Comparison of ENCODE assay signal across 8 cellular contexts in genomic region chr3:56303508-56303907, GRCh38.
A peak's percentile ranks its signal among the peaks of the same experiment; 100 is the strongest.
DNase-seq lines count a peak whose midpoint lies in the region; ATAC-seq and TF ChIP-seq lines count a peak whose summit lies in the region.

No MANE protein-coding gene starts in this region.

- peaks cover 2% of the 10 kb centered on the region; the same call in 1 of the 2 replicates for H3K36me3 Mint-ChIP-seq in WTC11

- no peak overlapping the region for H3K4me2 ChIP-seq in IMR-90 (ENCODE audit: low read depth, low read length)

- H3K18ac ChIP-seq in IMR-90 (ENCODE audit: low read depth, low read length): no peak overlapping the region

- H3K56ac ChIP-seq in IMR-90 (ENCODE audit: extremely low read depth, insufficient read depth, low read length): no peak overlapping the region

- no peak overlapping the region for H3K4me3 ChIP-seq in GM06990 (replicated peaks; ENCODE audit: low read depth, low read length)
- no peak overlapping the region for H3K4me3 ChIP-seq in IMR-90 (ENCODE audit: insufficient read depth, low read depth, low read length)
- no peak overlapping the region for H3K4me3 ChIP-seq in iPS DF 6.9 (ENCODE audit: low read length)

- no peaks in the 10 kb centered on the region for H3K79me1 ChIP-seq in IMR-90 (ENCODE audit: low read depth in 1 of 2, low read length in 2 of 2)

- CTCF ChIA-PET in IMR-90 (lab: Yijun Ruan, JAX) (interaction anchor here (0.6 kb wide), 1 partner anchor 479 kb away, joined by 4 read pairs; no protein-coding TSS in a partner anchor), WTC11 (lab: Charles Lee) (interaction anchor here (0.6 to 3.1 kb wide), 28 partner anchors 9 to 386 kb away, joined by 3 to 26 read pairs (median 4); no protein-coding TSS in a partner anchor)

- no peak overlapping the region for H2AK9ac ChIP-seq in IMR-90 (replicated peaks; ENCODE audit: low read depth, low read length, poor library complexity)

- no peak overlapping the region for H4K8ac ChIP-seq in IMR-90 (ENCODE audit: low read depth in 2 of 2, low read length in 2 of 2)

- H3K4me1 Mint-ChIP-seq in WTC11: peaks cover 25% of the 10 kb centered on the region

- H2AK5ac ChIP-seq in IMR-90 (ENCODE audit: low read depth, low read length): no peak overlapping the region

- no peaks in the 10 kb centered on the region for H4K20me1 ChIP-seq in IMR-90 (ENCODE audit: insufficient read depth, low read length)

- no peak overlapping the region for H2BK20ac ChIP-seq in IMR-90 (ENCODE audit: low read depth, low read length)

- no peak overlapping the region for H3K4ac ChIP-seq in IMR-90 (ENCODE audit: low read depth, low read length)

- POLR2A ChIA-PET in IMR-90 (lab: Charles Lee; ENCODE audit: unreplicated experiment): no interaction called here
- POLR2A ChIA-PET in WTC11 (lab: Charles Lee): no interaction called here

- BruUV-seq in IMR-90 (replicated peaks; lab: Mats Ljungman, UMichigan): no TSS peak

- H3K9me3 ChIP-seq in IMR-90 (ENCODE audit: control insufficient read depth, insufficient read depth, low read length): no peaks in the 10 kb centered on the region
- no peaks in the 10 kb centered on the region for H3K9me3 ChIP-seq in iPS DF 6.9 (ENCODE audit: control insufficient read depth, insufficient read depth, low read length)

- intact Hi-C loops in IMR-90 (cut with micrococcal nuclease): loop anchor here (5.0 kb wide), 1 partner anchor 1871 kb away; no protein-coding TSS in a partner anchor

- in situ Hi-C loops in IMR-90 (cut with MboI; ENCODE audit: low sequenced_read_pairs): no loop called here

- H3K27me3 Mint-ChIP-seq in WTC11 (ENCODE audit: low read depth): no peaks in the 10 kb centered on the region

- no peak for TF ChIP-seq POLR2A in IMR-90 (IDR thresholded peaks at IDR 0.05; ENCODE audit: low read depth, low read length)

- peak; percentile 41 for TF ChIP-seq RAD21 in IMR-90 (IDR thresholded peaks at IDR 0.05; ENCODE audit: low read length)

- H2AFZ ChIP-seq in IMR-90 (replicated peaks; ENCODE audit: low read length, poor library complexity): no peak overlapping the region

- DNase-seq in GM06990 (ENCODE audit: extremely low read depth, insufficient read length) (peak; percentile 26), IMR-90 (peak; percentile 36), WTC11 (ENCODE audit: low spot score) (peak; percentile 72), iPS DF 6.9 (ENCODE audit: low read depth, low spot score) (peak; percentile 74), ureter (ENCODE audit: low spot score) (peak; percentile 42), NCI-H128 (lab: John Stamatoyannopoulos, UW; ENCODE audit: unreplicated experiment) (no peak)
- DNase-seq in activated CD8-positive, alpha-beta memory T cell treated with anti-CD3 and anti-CD28 coated beads for 24 hours: no peak

- H4K91ac ChIP-seq in IMR-90 (ENCODE audit: insufficient read depth, low read depth, low read length): no peak overlapping the region

- H2BK15ac ChIP-seq in IMR-90 (ENCODE audit: low read depth, low read length): no peak overlapping the region

- H3K23ac ChIP-seq in IMR-90 (ENCODE audit: low read depth, low read length): no peak overlapping the region

- no peak overlapping the region for H2BK120ac ChIP-seq in IMR-90 (ENCODE audit: low read depth, low read length)

- no peaks in the 10 kb centered on the region for H3K4me1 ChIP-seq in IMR-90 (ENCODE audit: control insufficient read depth, insufficient read depth, low read length)
- H3K4me1 ChIP-seq in iPS DF 6.9 (ENCODE audit: control insufficient read depth, insufficient read depth, low read length): peaks cover 1% of the 10 kb centered on the region; the same call in 1 of the 2 replicates

- ATAC-seq in GM21526 (IDR thresholded peaks at IDR 0.05; ENCODE audit: low FRiP score, unreplicated experiment) (peak; percentile 77), IMR-90 (ENCODE audit: low read depth) (peak; percentile 89), WTC11 (peak; percentile 98)

- H3K4me3 Mint-ChIP-seq in WTC11: no peak overlapping the region

- no peak overlapping the region for H3K9ac ChIP-seq in IMR-90 (ENCODE audit: low read depth, low read length)

- H2BK5ac ChIP-seq in IMR-90 (ENCODE audit: low read depth, low read length, poor library complexity, severe bottlenecking): no peak overlapping the region

- peaks cover 6% of the 10 kb centered on the region for H3K9me3 Mint-ChIP-seq in WTC11

- H3K27me3 ChIP-seq in GM06990 (replicated peaks; ENCODE audit: control insufficient read depth, insufficient read depth, low read length) (no peaks in the 10 kb centered on the region), IMR-90 (ENCODE audit: control insufficient read depth, insufficient read depth, low read length) (no peaks in the 10 kb centered on the region), iPS DF 6.9 (ENCODE audit: control insufficient read depth, insufficient read depth, low read length) (no peaks in the 10 kb centered on the region)

- TF ChIP-seq CTCF in GM06990 (IDR thresholded peaks at IDR 0.05; ENCODE audit: insufficient read depth, low read length, poor library complexity, severe bottlenecking): peak; percentile 76
- peak; percentile 48 for TF ChIP-seq CTCF in IMR-90 (conservative IDR thresholded peaks at IDR 0.05; ENCODE audit: low read depth, low read length)
- peak; percentile 61 for TF ChIP-seq CTCF in WTC11 (IDR thresholded peaks at IDR 0.05)

- H3K9me1 ChIP-seq in IMR-90 (ENCODE audit: insufficient read depth, low read length): no peaks in the 10 kb centered on the region

- H3K14ac ChIP-seq in IMR-90 (replicated peaks; ENCODE audit: low read depth, low read length): no peak overlapping the region

- no peak overlapping the region for H4K5ac ChIP-seq in IMR-90 (ENCODE audit: low read depth, low read length)

- dilution Hi-C loops in IMR-90 (cut with HindIII; ENCODE audit: low sequenced_read_pairs, unreplicated experiment): no loop called here

- no CpG with 5 or more reads among the region's 5 CpGs for WGBS in IMR-90 (ENCODE audit: extremely low coverage in 2 of 2, insufficient read length in 1 of 2), 2 experiments
- WGBS in iPS DF 6.9 (ENCODE audit: insufficient coverage, insufficient read length): no CpG with 5 or more reads among the region's 5 CpGs

- H3K27ac Mint-ChIP-seq in WTC11: peak overlapping the region; percentile 71; the same call in 1 of the 2 replicates

- H3K27ac ChIP-seq in IMR-90 (ENCODE audit: insufficient read depth, low read length) (no peak overlapping the region), iPS DF 6.9 (ENCODE audit: low read length) (no peak overlapping the region)

- H3K36me3 ChIP-seq in GM06990 (ENCODE audit: control insufficient read depth, insufficient read depth, low read length): no peaks in the 10 kb centered on the region
- H3K36me3 ChIP-seq in IMR-90 (ENCODE audit: control insufficient read depth, insufficient read depth, low read length): no peaks in the 10 kb centered on the region
- H3K36me3 ChIP-seq in iPS DF 6.9 (ENCODE audit: control insufficient read depth, insufficient read depth, low read length): no peaks in the 10 kb centered on the region

TF ChIP-seq in IMR-90, 13 proteins besides CTCF, POLR2A, EP300 and RAD21:
- TF ChIP-seq FOS (IDR thresholded peaks at IDR 0.05; ENCODE audit: low read depth, low read length): no peak
- TF ChIP-seq SMC3 (IDR thresholded peaks at IDR 0.05; ENCODE audit: low read depth, low read length): peak; percentile 37; the same call in 1 of the 2 replicates

TF ChIP-seq in WTC11, 78 proteins besides CTCF, POLR2A, EP300 and RAD21 (continues in another document):
- TF ChIP-seq PREB (CRISPR knock-in tag; IDR thresholded peaks at IDR 0.05; ENCODE audit: borderline replicate concordance) (no peak), ZNF317 (CRISPR knock-in tag; IDR thresholded peaks at IDR 0.05; ENCODE audit: borderline replicate concordance, low read depth) (no peak), IRF2 (CRISPR knock-in tag; IDR thresholded peaks at IDR 0.05; ENCODE audit: borderline replicate concordance, low read depth) (no peak), AR (CRISPR knock-in tag; IDR thresholded peaks at IDR 0.05) (no peak), NFYB (CRISPR knock-in tag; conservative IDR thresholded peaks at IDR 0.05; ENCODE audit: low read depth) (no peak), ELF4 (CRISPR knock-in tag; IDR thresholded peaks at IDR 0.05; ENCODE audit: low read depth) (no peak), TCF7 (CRISPR knock-in tag; IDR thresholded peaks at IDR 0.05; ENCODE audit: low read depth) (no peak), NFATC4 (CRISPR knock-in tag; IDR thresholded peaks at IDR 0.05) (no peak)

Comparison
In these comparisons a context has a peak if more than half of its experiments do, and no peak if none do; other contexts are left out.
1. DNase-seq: peak in GM06990 (single experiment), IMR-90 (single experiment), WTC11 (single experiment), iPS DF 6.9 (single experiment) and ureter (single experiment); none in activated CD8-positive, alpha-beta memory T cell treated with anti-CD3 and anti-CD28 coated beads for 24 hours (single experiment) and NCI-H128 (single experiment).
2. Peak in every context shown above with its lines, with median percentiles within 50 percentile points of each other: CTCF ChIP-seq and ATAC-seq.